Comparison of ENCODE assay signal across 15 cellular contexts in the genomic region with DNA sequence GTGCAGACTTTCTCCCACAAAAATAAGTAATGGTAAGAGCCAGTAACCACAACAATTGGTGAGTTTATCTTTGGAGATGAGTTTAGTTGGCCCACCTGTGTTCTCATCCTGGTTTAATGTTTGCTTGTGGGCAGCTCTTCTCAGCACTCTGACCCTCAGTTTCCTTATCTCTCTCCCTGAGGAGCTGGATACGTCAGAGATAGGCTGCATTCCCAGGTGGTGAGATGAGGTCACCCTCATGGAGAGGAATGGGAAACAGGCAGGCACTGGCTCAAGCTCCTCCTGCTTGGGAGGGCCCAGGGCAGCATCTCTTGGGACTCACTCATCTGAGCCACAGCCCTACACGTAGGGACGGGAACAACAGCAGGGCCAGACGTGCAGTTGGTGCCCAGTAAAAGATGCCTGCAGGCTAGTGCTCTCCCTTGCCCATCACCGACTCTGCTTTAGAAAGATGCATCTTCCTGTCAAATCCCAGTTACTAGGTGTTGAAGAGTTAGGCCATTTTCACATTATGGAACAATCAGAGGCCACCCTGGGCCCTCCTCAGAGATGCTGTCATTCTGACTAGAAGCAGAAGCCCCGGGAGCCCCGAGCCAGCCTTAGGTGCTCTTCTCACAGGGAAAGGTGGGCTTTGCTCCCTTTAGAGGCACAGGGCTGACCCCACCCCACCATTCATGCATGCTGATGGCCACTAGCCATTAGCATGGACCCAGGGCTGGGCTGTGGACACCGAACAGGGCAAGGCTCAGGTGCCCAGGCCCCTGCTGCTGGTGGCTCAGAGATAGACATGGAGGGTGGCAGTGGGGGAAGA. TPM values are rescaled to one million over a fixed set of nuclear protein-coding genes. Genes with fewer than 3 reads are reported as not detected.
DNase-seq lines count a peak whose midpoint lies in the region; ATAC-seq, FAIRE-seq and TF ChIP-seq lines count a peak whose summit lies in the region.
"Had no signal": no experiment of that assay in that cellular context is flagged by ENCODE, and none has a peak within 500 bp of the region (broad histone marks: within the 10 kb centered on the region; RNA-seq: fewer than 3 reads in every experiment).

No MANE protein-coding gene starts in this region.

- H3K27ac Mint-ChIP-seq in astrocyte (ENCODE audit: unreplicated experiment), result peak overlapping the region; percentile 77

- no peak overlapping the region for H2AFZ ChIP-seq in astrocyte (ENCODE audit: low read depth, low read length)

- H3K4me1 ChIP-seq in astrocyte (ENCODE audit: insufficient read depth, low read length), result peaks cover 9% of the 10 kb centered on the region

- H3K27me3 ChIP-seq in astrocyte (ENCODE audit: insufficient read depth, low read length), result no peaks in the 10 kb centered on the region
- H3K27me3 ChIP-seq: ascending aorta, esophagus muscularis mucosa had no signal

- H3K36me3 ChIP-seq in astrocyte (ENCODE audit: insufficient read depth, low read length), result peaks cover 10% of the 10 kb centered on the region

- ATAC-seq in GM18517 (IDR thresholded peaks at IDR 0.05; ENCODE audit: unreplicated experiment) (no peak), GM21390 (IDR thresholded peaks at IDR 0.05; ENCODE audit: unreplicated experiment) (no peak), GM18520 (IDR thresholded peaks at IDR 0.05; ENCODE audit: unreplicated experiment) (no peak)
- ATAC-seq: left colon had no signal

- no peak for TF ChIP-seq CTCF in astrocyte (IDR thresholded peaks at IDR 0.05; ENCODE audit: insufficient read depth, low read depth, low read length)

- H3K36me3 Mint-ChIP-seq in astrocyte (ENCODE audit: low read depth, unreplicated experiment), result peaks cover 38% of the 10 kb centered on the region

- peak overlapping the region; percentile 37 for H3K27ac ChIP-seq in astrocyte (ENCODE audit: low read depth, low read length)
- H3K27ac ChIP-seq: ascending aorta, esophagus muscularis mucosa had no signal

- H3K79me2 ChIP-seq in astrocyte (ENCODE audit: insufficient read depth, low read length), result no peaks in the 10 kb centered on the region

- peak; percentile 54 for DNase-seq in EL
- DNase-seq in astrocyte (ENCODE audit: low read depth), result peak; percentile 90
- DNase-seq in glomerular endothelial cell (ENCODE audit: extremely low read depth, low read depth, low spot score), result peak; percentile 41
- DNase-seq in non-pigmented ciliary epithelial cell (ENCODE audit: low read depth), result peak; percentile 81
- no peak for DNase-seq in NCI-H2196 (lab: John Stamatoyannopoulos, UW; ENCODE audit: unreplicated experiment)
- DNase-seq: activated T-cell treated with anti-CD3 and anti-CD28 coated beads, Interleukin-2, amount 50 U/mL, for 48 hours; DMS79; left colon; NCI-H1694 treated with DMSO at 0.1 percent for 48 hours; NCI-H774 had no signal

- H4K20me1 ChIP-seq in astrocyte (ENCODE audit: insufficient read depth, low read length), result no peaks in the 10 kb centered on the region

- peaks cover 12% of the 10 kb centered on the region for H3K4me1 Mint-ChIP-seq in astrocyte (ENCODE audit: low read depth, unreplicated experiment)

- H3K4me3 ChIP-seq in astrocyte (ENCODE audit: insufficient read depth, low read depth, low read length), result no peak overlapping the region
- H3K4me3 ChIP-seq: ascending aorta, esophagus muscularis mucosa had no signal

- H3K4me3 Mint-ChIP-seq in astrocyte (ENCODE audit: unreplicated experiment), result no peak overlapping the region

- H3K9me3 Mint-ChIP-seq in astrocyte (ENCODE audit: unreplicated experiment), result peaks cover 4% of the 10 kb centered on the region

- no peak overlapping the region for H3K4me2 ChIP-seq in astrocyte (ENCODE audit: low read length)

- H3K9me3 ChIP-seq in astrocyte (ENCODE audit: insufficient read depth, low read depth, low read length), result no peaks in the 10 kb centered on the region
- H3K9me3 ChIP-seq: ascending aorta, esophagus muscularis mucosa had no signal

- no peak for FAIRE-seq in astrocyte (lab: Jason Lieb, UNC)

- peak overlapping the region; percentile 9 for H3K9ac ChIP-seq in astrocyte (ENCODE audit: low read length)

- peaks cover 6% of the 10 kb centered on the region for H3K27me3 Mint-ChIP-seq in astrocyte (ENCODE audit: low read depth, unreplicated experiment)

RNA-seq across cellular contexts. Expression of a gene that starts 59.7 kb away (rescaled TPM):
- total RNA-seq in astrocyte (3.1 and 3.3 TPM in 2 replicates), glomerular endothelial cell (0.06 TPM in 1 of 2 replicates, not detected in the other)
